Comparison of ENCODE assay signal across 8 cellular contexts in the genomic region with DNA sequence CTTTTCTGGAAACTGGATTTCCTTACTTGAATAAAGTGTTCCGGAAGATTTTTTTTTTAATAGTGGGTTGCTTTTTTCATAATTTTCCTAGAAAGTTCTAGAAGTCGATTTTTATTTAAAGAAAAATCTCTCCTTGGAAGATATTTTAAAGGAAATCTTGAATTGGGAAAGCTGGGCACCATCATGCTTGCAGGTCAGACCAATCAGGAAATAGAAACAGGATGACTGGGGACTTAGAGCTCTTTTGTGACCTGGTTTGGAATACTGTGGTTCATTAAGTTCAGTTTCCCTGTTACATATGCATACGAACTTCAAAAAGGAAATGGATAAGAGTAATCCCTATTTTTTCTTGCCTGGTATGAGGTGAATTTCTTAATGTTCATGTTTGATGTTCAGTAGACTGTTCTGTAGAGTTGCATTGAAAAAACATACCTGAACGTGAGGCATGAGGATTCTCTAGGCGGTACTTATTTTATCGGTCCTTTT. TPM values are rescaled to one million over a fixed set of nuclear protein-coding genes. Genes with fewer than 3 reads are reported as not detected.
A peak's percentile ranks its signal among the peaks of the same experiment; 100 is the strongest.
DNase-seq lines count a peak whose midpoint lies in the region; ATAC-seq, FAIRE-seq and TF ChIP-seq lines count a peak whose summit lies in the region.

No MANE protein-coding gene starts in this region.

- H2BK15ac ChIP-seq in H1 (ENCODE audit: low read length): no peak overlapping the region

- in situ Hi-C loops in ACHN (cut with HindIII; ENCODE audit: low pct_ligation_motif_present, low pct_unique_long_range_greater_than_20kb, low sequenced_read_pairs): loop anchor here (25.0 kb wide), 1 partner anchor 251 kb away; no protein-coding TSS in a partner anchor

- peak overlapping the region; percentile 88 for H3K4me3 Mint-ChIP-seq in natural killer cell

- H2BK12ac ChIP-seq in H1 (ENCODE audit: low read depth, low read length): no peak overlapping the region

- H2BK120ac ChIP-seq in H1 (replicated peaks; ENCODE audit: low read depth, low read length): no peak overlapping the region

- peaks cover 72 to 77% of the 10 kb centered on the region in 2 donors for H3K4me1 Mint-ChIP-seq in natural killer cell

- no peaks in the 10 kb centered on the region for H3K36me3 ChIP-seq in H1 (ENCODE audit: control insufficient read depth in 2 of 4, insufficient read depth in 4 of 4, low read length in 3 of 4)

- CTCF ChIA-PET in RWPE1 (lab: Yijun Ruan, JAX) (interaction anchor here (0.5 to 1.1 kb wide), 3 partner anchors 43 to 140 kb away, joined by 3 read pairs; no protein-coding TSS in a partner anchor), H1 (lab: Charles Lee; ENCODE audit: partially characterized antibody) (no interaction called here)

- H4K91ac ChIP-seq in H1 (replicated peaks; ENCODE audit: insufficient read length, low read length): no peak overlapping the region

- peaks cover 4 to 56% of the 10 kb centered on the region in 2 experiments for H3K79me2 ChIP-seq in H1 (ENCODE audit: control insufficient read depth in 1 of 2, insufficient read depth in 2 of 2, low read length in 2 of 2)

- H3K27me3 ChIP-seq in H1 (replicated peaks in 1 of 4; ENCODE audit: control insufficient read depth in 3 of 4, extremely low read depth in 1 of 4, insufficient read depth in 3 of 4, low read length in 3 of 4): no peaks in the 10 kb centered on the region

- H2BK5ac ChIP-seq in H1 (ENCODE audit: low read depth, low read length): no peak overlapping the region

- peaks cover 2 to 4% of the 10 kb centered on the region in 2 experiments for H4K20me1 ChIP-seq in H1 (replicated peaks in 1 of 2; ENCODE audit: control insufficient read depth in 1 of 2, insufficient read depth in 2 of 2, low read length in 2 of 2)

- peak overlapping the region in 1 of 4 experiments; percentile 82; a peak in 3 of 7 replicates for H3K9ac ChIP-seq in H1 (replicated peaks in 1 of 4; ENCODE audit: extremely low read depth in 1 of 4, low read depth in 3 of 4, low read length in 3 of 4)

- WGBS in H1 (ENCODE audit: extremely low coverage in 1 of 2, insufficient coverage in 1 of 2, insufficient read length in 1 of 2, insufficient replicate concordance in 2 of 2, low coverage in 1 of 2, low lambda C conversion rate in 2 of 2, missing lambda C conversion rate in 1 of 2), 2 experiments: 10% methylated on average over 6 of the region's 6 CpGs; no CpG with 5 or more reads in 1 of the 2 experiments

- no peak for TF ChIP-seq EP300 in H1 (IDR thresholded peaks at IDR 0.05; ENCODE audit: borderline replicate concordance in 1 of 2, low read depth in 2 of 2, low read length in 2 of 2)

- no peaks in the 10 kb centered on the region for H3K9me3 Mint-ChIP-seq in natural killer cell

- peak overlapping the region; percentile 72 to 87 for H3K4me2 ChIP-seq in H1 (ENCODE audit: insufficient read depth in 1 of 2, low read depth in 2 of 2, low read length in 2 of 2)

- H3K9me3 ChIP-seq in H1 (ENCODE audit: insufficient read depth in 2 of 2, low read depth in 1 of 2, low read length in 1 of 2): no peaks in the 10 kb centered on the region

- peaks cover 0 to 11% (median 6%) of the 10 kb centered on the region in 4 experiments; a peak in 5 of 7 replicates for H3K4me1 ChIP-seq in H1 (replicated peaks in 1 of 4; ENCODE audit: control insufficient read depth in 3 of 4, insufficient read depth in 4 of 4, low read length in 3 of 4)

- H3K27ac Mint-ChIP-seq in natural killer cell: peak overlapping the region; percentile 81 to 90

- TF ChIP-seq CTCF in RWPE1 (conservative IDR thresholded peaks at IDR 0.05; ENCODE audit: low read depth) (no peak), H1 (IDR thresholded peaks at IDR 0.05; ENCODE audit: control extremely low read depth in 1 of 3, insufficient read depth in 1 of 3, low read depth in 1 of 3, low read length in 3 of 3) (no peak), natural killer cell (IDR thresholded peaks at IDR 0.05) (no peak)

- intact Hi-C loops in natural killer cell (cut with micrococcal nuclease): loop anchor here (10.0 kb wide), 1 partner anchor 228 kb away; the partner anchor contains the start of genes PRMT7 and SLC7A6OS

- peaks cover 4% of the 10 kb centered on the region; the same call in 1 of the 2 replicates for H3K79me1 ChIP-seq in H1 (ENCODE audit: low read depth, low read length)

- no peak overlapping the region for H3K23ac ChIP-seq in H1 (ENCODE audit: insufficient read length)

- no peak overlapping the region; the same call in 1 of the 2 replicates for H2AFZ ChIP-seq in H1 (ENCODE audit: low read length)

- no peak overlapping the region for H2AK5ac ChIP-seq in H1 (ENCODE audit: low read depth, low read length)

- peaks cover 10% of the 10 kb centered on the region for H3K23me2 ChIP-seq in H1 (ENCODE audit: low read depth, low read length)

- ATAC-seq in natural killer cell: no peak
- ATAC-seq in HG02852 (IDR thresholded peaks at IDR 0.05; ENCODE audit: unreplicated experiment): no peak

- no peak overlapping the region for H3K14ac ChIP-seq in H1 (ENCODE audit: insufficient read length)

- POLR2A ChIA-PET in RWPE1 (lab: Yijun Ruan, JAX; ENCODE audit: low non-redundant PET) (no interaction called here), H1 (lab: Charles Lee; ENCODE audit: partially characterized antibody) (interaction anchor here (2.1 to 3.5 kb wide), 2 partner anchors 8 to 150 kb away, joined by 11 to 61 read pairs; partner anchors contain the start of gene ESRP2)

- no peak overlapping the region for H2BK20ac ChIP-seq in H1 (ENCODE audit: low read length)

- H4K8ac ChIP-seq in H1 (ENCODE audit: extremely low read depth, insufficient read depth, low read length): no peak overlapping the region

- H3K36me3 Mint-ChIP-seq in natural killer cell: no peaks in the 10 kb centered on the region

- H3K27ac ChIP-seq in RWPE1: peak overlapping the region; percentile 97
- no peak overlapping the region for H3K27ac ChIP-seq in H1 (ENCODE audit: low read depth, low read length)

- no peak for TF ChIP-seq RAD21 in H1 (IDR thresholded peaks at IDR 0.05 in 1 of 2, conservative IDR thresholded peaks at IDR 0.05 in 1 of 2; ENCODE audit: low read depth in 2 of 2, low read length in 2 of 2)

- peak overlapping the region; percentile 91 to 99 (median 96) for H3K4me3 ChIP-seq in H1 (ENCODE audit: extremely low read depth in 1 of 4, insufficient read depth in 2 of 4, low read depth in 3 of 4, low read length in 4 of 4)

- no peak for TF ChIP-seq POLR2A in H1 (IDR thresholded peaks at IDR 0.05; ENCODE audit: control extremely low read depth in 1 of 2, low read depth in 2 of 2, low read length in 2 of 2)

- no peaks in the 10 kb centered on the region for H3K27me3 Mint-ChIP-seq in natural killer cell (ENCODE audit: low read depth in 2 of 2)

- DNase-seq in ACHN: peak; percentile 71
- DNase-seq in GM18507 (ENCODE audit: extremely low spot score, insufficient read length, low read depth): no peak
- peak; percentile 45 for DNase-seq in RWPE1 (ENCODE audit: low spot score)
- DNase-seq in H1 (ENCODE audit: low read depth in 1 of 2, low spot score in 2 of 2): no peak
- no peak for DNase-seq in natural killer cell
- no peak for DNase-seq in inferior parietal cortex (ENCODE audit: extremely low spot score)
- DNase-seq in NCI-H128 (lab: John Stamatoyannopoulos, UW; ENCODE audit: unreplicated experiment): no peak

- no peak overlapping the region for H3K4ac ChIP-seq in H1 (replicated peaks; ENCODE audit: insufficient read length, low read depth, low read length)

- no peak overlapping the region for H3K56ac ChIP-seq in H1 (replicated peaks; ENCODE audit: insufficient read length, low read depth, low read length)

- H3K18ac ChIP-seq in H1 (ENCODE audit: extremely low read depth, low read length): no peak overlapping the region

- no peak overlapping the region for H4K5ac ChIP-seq in H1 (ENCODE audit: insufficient read length, low read depth, low read length)

- FAIRE-seq in GM18507 (lab: Jason Lieb, UNC) (peak; percentile 60), H1 (lab: Jason Lieb, UNC) (no peak)

RNA-seq across cellular contexts. Expression of gene NFATC3, which starts 1.2 kb away (rescaled TPM):
- total RNA-seq in H1 (2021; fragmentation: NEBNext Ultra II Directional; extraction: Animal tissue kit (Norgen Biotek cat#: 25700)): 30.2 and 34.5 TPM in 2 replicates
- polyA plus RNA-seq in H1 (2011; rRNA removed): 12.0 and 17.6 TPM in 2 replicates
- 12.8 TPM for polyA plus RNA-seq in H1 (2011; cell fraction: cytosol; rRNA removed)
- 15.0 TPM for polyA plus RNA-seq in H1 (2011; cell fraction: nucleus; rRNA removed)
- 10.3 to 13.5 TPM (median 10.7 TPM) in 4 replicates for polyA plus RNA-seq in H1 (2012, experiment 1 of 2)
- 2.0 TPM for polyA plus RNA-seq in H1 (2012, experiment 2 of 2)
- polyA plus RNA-seq in H1 (2013, experiment 1 of 2): 16.8 TPM
- 17.3 TPM for polyA plus RNA-seq in H1 (2013, experiment 2 of 2)
- 62.0 and 80.7 TPM in 2 replicates for polyA minus RNA-seq in H1 (2011; rRNA and poly(A)+ RNA removed)
- polyA minus RNA-seq in H1 (2011; cell fraction: cytosol; rRNA and poly(A)+ RNA removed): 26.1 TPM
- polyA minus RNA-seq in H1 (2011; cell fraction: nucleus; rRNA and poly(A)+ RNA removed): 43.2 TPM
- total RNA-seq in natural killer cell: 100 to 1,000 TPM; 241 to 282 (median 263) TPM

Comparison
In these comparisons a context has a peak if more than half of its experiments do, and no peak if none do; other contexts are left out.
1. DNase-seq: peak in ACHN (single experiment) and RWPE1 (single experiment); none in GM18507 (single experiment), H1 (0 of 2), natural killer cell (single experiment), inferior parietal cortex (single experiment) and NCI-H128 (single experiment).